ENCODE assay signal across 12 cellular contexts in the genomic region with DNA sequence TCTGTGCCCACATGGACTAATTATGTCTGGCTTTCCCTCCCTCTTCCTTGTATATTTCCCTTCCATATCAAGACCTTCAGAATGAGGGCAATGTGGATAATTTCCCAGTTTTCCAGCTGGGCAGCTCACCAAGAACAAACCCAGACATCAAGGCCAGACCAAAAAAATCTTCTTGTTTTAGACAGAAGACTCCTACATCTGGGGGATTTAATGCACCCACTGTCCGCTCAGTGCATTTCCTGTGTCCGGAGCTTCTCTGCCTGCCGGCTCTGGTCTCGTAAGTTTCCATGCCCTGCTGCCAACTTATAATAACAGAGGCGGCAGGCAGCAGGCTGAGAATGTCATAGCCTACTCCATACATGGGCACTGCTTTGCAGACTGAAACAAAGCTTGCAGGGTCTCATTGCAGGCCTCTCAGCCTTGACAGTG.
A peak's percentile ranks its signal among the peaks of the same experiment; 100 is the strongest.
DNase-seq lines count a peak whose midpoint lies in the region; ATAC-seq and TF ChIP-seq lines count a peak whose summit lies in the region.
"Had no signal": no experiment of that assay in that cellular context is flagged by ENCODE, and none has a peak within 500 bp of the region (broad histone marks: within the 10 kb centered on the region; RNA-seq: fewer than 3 reads in every experiment).

No MANE protein-coding gene starts in this region.

- H3K4me3 ChIP-seq in ascending aorta (peak overlapping the region; percentile 11 to 24), heart right ventricle (peak overlapping the region in 4 of 10 donors; percentile 5 to 14 (median 10))
- H3K4me3 ChIP-seq: SK-N-MC had no signal

- no peak overlapping the region for H3K4me3 Mint-ChIP-seq in progenitor cell of endocrine pancreas (ENCODE audit: low read depth)

- peaks cover 15% of the 10 kb centered on the region for H3K9me3 Mint-ChIP-seq in progenitor cell of endocrine pancreas (ENCODE audit: low read depth)

- H3K27me3 ChIP-seq in ascending aorta, result no peaks in the 10 kb centered on the region
- H3K27me3 ChIP-seq in heart right ventricle, result no peaks in the 10 kb centered on the region

- intact Hi-C loops in ascending aorta (cut with DNase I) (loop anchor here (5.0 to 10.0 kb wide), 2 partner anchors 66 to 109 kb away; no protein-coding TSS in a partner anchor), heart right ventricle (cut with DNase I) (loop anchor here in 7 of 10 donors (2.0 to 10.0 kb wide), 7 partner anchors 36 to 213 kb away; no protein-coding TSS in a partner anchor)

- peak overlapping the region; percentile 29 for H3K27ac Mint-ChIP-seq in progenitor cell of endocrine pancreas

- in situ Hi-C loops in KBM-7 (cut with MboI; ENCODE audit: low pct_unique_long_range_greater_than_20kb, low sequenced_read_pairs), result no loop called here

- H3K36me3 Mint-ChIP-seq in progenitor cell of endocrine pancreas (ENCODE audit: insufficient read depth), result peaks cover 48% of the 10 kb centered on the region

- TF ChIP-seq CTCF in ascending aorta (IDR thresholded peaks at IDR 0.05) (no peak), heart right ventricle (IDR thresholded peaks at IDR 0.05) (no peak), progenitor cell of endocrine pancreas (IDR thresholded peaks at IDR 0.05; ENCODE audit: unreplicated experiment) (no peak)

- H3K9me3 ChIP-seq in ascending aorta (peaks cover 0 to 13% of the 10 kb centered on the region in 2 donors), heart right ventricle (peaks cover 0 to 21% (median 11%) of the 10 kb centered on the region in 11 donors)

- ATAC-seq in heart right ventricle (peak; percentile 62 to 93 (median 86)), HG03108 (IDR thresholded peaks at IDR 0.05; ENCODE audit: unreplicated experiment) (no peak)

- H3K36me3 ChIP-seq in ascending aorta (peaks cover 6 to 29% of the 10 kb centered on the region in 2 donors), heart right ventricle (peaks cover 0 to 55% (median 0%) of the 10 kb centered on the region in 9 donors)

- peaks cover 39% of the 10 kb centered on the region for H3K4me1 Mint-ChIP-seq in progenitor cell of endocrine pancreas (ENCODE audit: low read depth)

- DNase-seq in Ammon's horn (ENCODE audit: low spot score), result peak; percentile 48
- DNase-seq in ascending aorta (ENCODE audit: low spot score in 2 of 2), result peak in 1 of 2 donors; percentile 84
- DNase-seq in heart right ventricle, result peak; percentile 30 to 67
- no peak for DNase-seq in progenitor cell of endocrine pancreas (ENCODE audit: low spot score, unreplicated experiment)
- DNase-seq in DMS53 (lab: John Stamatoyannopoulos, UW), result no peak
- no peak for DNase-seq in RPMI8226
- DNase-seq in KBM-7, result no peak
- DNase-seq: activated effector memory CD4-positive, alpha-beta T cell treated with Interleukin-2 at 50 U/mL for 16 hours; COR-L47; NCI-H1436 had no signal

- H3K27ac ChIP-seq in ascending aorta (peak overlapping the region; percentile 86 to 94), heart right ventricle (peak overlapping the region; percentile 59 to 97 (median 86))
- H3K27ac ChIP-seq: SK-N-MC had no signal

- H3K27me3 Mint-ChIP-seq in progenitor cell of endocrine pancreas, result no peaks in the 10 kb centered on the region

- H3K4me1 ChIP-seq in ascending aorta, result peaks cover 13 to 29% of the 10 kb centered on the region in 2 donors
- H3K4me1 ChIP-seq in heart right ventricle, result peaks cover 19 to 57% (median 53%) of the 10 kb centered on the region in 9 donors

- WGBS in heart right ventricle, 2 donors, result 4 to 7% methylated on average over 5 of the region's 5 CpGs

Comparison
In these comparisons a context has a peak if more than half of its experiments do, and no peak if none do; other contexts are left out.
1. DNase-seq: peak in Ammon's horn (single experiment) and heart right ventricle (2 of 2); none in progenitor cell of endocrine pancreas (single experiment), DMS53 (single experiment), RPMI8226 (single experiment) and KBM-7 (single experiment).